11 cellular contexts compared by ENCODE assay signal in the genomic region with DNA sequence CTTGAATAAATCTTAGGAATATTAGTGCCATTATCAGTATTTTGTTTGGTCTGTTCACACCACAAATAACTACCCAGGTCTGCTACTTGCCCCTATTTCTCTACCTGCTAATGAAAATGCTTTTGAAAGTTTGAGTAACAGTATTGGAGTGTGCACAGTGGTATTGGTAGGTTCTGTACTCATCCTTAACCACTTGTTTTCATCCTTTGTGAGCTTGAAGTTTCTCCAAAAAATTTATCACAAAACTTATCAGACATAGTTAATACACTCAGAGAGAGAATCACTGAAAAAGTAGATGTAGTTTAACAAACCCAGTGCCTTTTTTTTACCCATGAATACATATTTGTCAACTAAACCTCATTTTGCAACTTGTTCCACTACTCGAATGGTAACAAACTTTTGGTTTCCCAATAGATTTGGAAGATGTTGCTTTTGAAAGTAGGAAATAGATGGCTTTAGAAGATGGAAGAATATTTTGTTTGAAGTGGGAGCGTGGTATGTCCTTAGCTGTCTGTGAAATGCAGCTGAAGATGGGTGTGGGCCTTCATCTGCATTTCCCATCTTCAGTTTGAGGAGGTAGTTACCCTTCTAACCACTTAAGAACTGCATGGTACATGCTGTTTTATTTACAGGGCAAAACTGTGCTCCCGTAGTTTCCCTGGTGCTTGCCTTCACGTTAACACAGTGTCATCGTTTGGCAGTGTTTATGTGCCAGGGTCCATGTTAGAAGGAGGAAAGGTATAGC. TPM values are rescaled to one million over a fixed set of nuclear protein-coding genes. Genes with fewer than 3 reads are reported as not detected.
DNase-seq lines count a peak whose midpoint lies in the region; ATAC-seq and TF ChIP-seq lines count a peak whose summit lies in the region.
"Had no signal": no experiment of that assay in that cellular context is flagged by ENCODE, and none has a peak within 500 bp of the region (broad histone marks: within the 10 kb centered on the region; RNA-seq: fewer than 3 reads in every experiment).

No MANE protein-coding gene starts in this region.

- H3K36me3 ChIP-seq in adipocyte (ENCODE audit: control insufficient read depth, insufficient read depth, low read length, severe bottlenecking), result peaks cover 3% of the 10 kb centered on the region
- H3K36me3 ChIP-seq in naive thymus-derived CD4-positive, alpha-beta T cell (ENCODE audit: control insufficient read depth in 2 of 3, insufficient read depth in 3 of 3, low read length in 3 of 3), result no peaks in the 10 kb centered on the region
- H3K36me3 ChIP-seq: ascending aorta had no signal

- peak overlapping the region; percentile 43 for H3K9ac ChIP-seq in adipocyte (ENCODE audit: low read length)

- peak overlapping the region; percentile 74 to 99 (median 86) for H3K4me3 Mint-ChIP-seq in naive thymus-derived CD4-positive, alpha-beta T cell

- TF ChIP-seq CTCF in HL-60 (IDR thresholded peaks at IDR 0.05; ENCODE audit: insufficient read depth, low read length), result no peak

- peaks cover 80% of the 10 kb centered on the region for H3K4me1 ChIP-seq in adipocyte (ENCODE audit: control insufficient read depth, insufficient read depth, low read length)
- peaks cover 80 to 83% of the 10 kb centered on the region in 2 donors for H3K4me1 ChIP-seq in naive thymus-derived CD4-positive, alpha-beta T cell (ENCODE audit: control insufficient read depth in 2 of 2, insufficient read depth in 2 of 2, low read length in 2 of 2)

- H3K27me3 ChIP-seq in HL-60 (ENCODE audit: insufficient read depth, poor library complexity, severe bottlenecking), result no peaks in the 10 kb centered on the region
- H3K27me3 ChIP-seq in adipocyte (replicated peaks; ENCODE audit: control insufficient read depth, insufficient read depth, low read length), result no peaks in the 10 kb centered on the region
- H3K27me3 ChIP-seq in naive thymus-derived CD4-positive, alpha-beta T cell (ENCODE audit: control insufficient read depth in 2 of 2, insufficient read depth in 2 of 2, low read length in 2 of 2), result no peaks in the 10 kb centered on the region
- H3K27me3 ChIP-seq: ascending aorta had no signal

- DNase-seq in CD1c-positive myeloid dendritic cell (ENCODE audit: extremely low spot score) (peak; percentile 37), HL-60 (ENCODE audit: low read depth in 1 of 2, low spot score in 1 of 2) (no peak), adipocyte (ENCODE audit: low read depth) (peak; percentile 61), NCI-H82 treated with DMSO at 0.1 percent for 48 hours (lab: John Stamatoyannopoulos, UW; ENCODE audit: unreplicated experiment) (no peak)
- DNase-seq in naive thymus-derived CD4-positive, alpha-beta T cell, result peak in 8 of 9 donors; percentile 31 to 68 (median 46)
- DNase-seq: DMS 273 treated with DMSO at 0.1 percent for 48 hours, NCI-H526 treated with DMSO at 0.1 percent for 48 hours had no signal

- H3K27me3 Mint-ChIP-seq in naive thymus-derived CD4-positive, alpha-beta T cell, result no peaks in the 10 kb centered on the region

- H3K4me3 ChIP-seq in HL-60 (replicated peaks; ENCODE audit: insufficient read depth, low read length) (no peak overlapping the region; the same call in 1 of the 2 replicates), adipocyte (ENCODE audit: low read length) (peak overlapping the region; percentile 47)
- peak overlapping the region; percentile 20 for H3K4me3 ChIP-seq in naive thymus-derived CD4-positive, alpha-beta T cell (ENCODE audit: low read length)
- H3K4me3 ChIP-seq: ascending aorta had no signal

- no peaks in the 10 kb centered on the region for H3K9me3 Mint-ChIP-seq in naive thymus-derived CD4-positive, alpha-beta T cell

- peak overlapping the region; percentile 88 to 98 (median 92) for H3K27ac Mint-ChIP-seq in naive thymus-derived CD4-positive, alpha-beta T cell

- POLR2A ChIA-PET in naive thymus-derived CD4-positive, alpha-beta T cell (lab: Charles Lee), result interaction anchor here (0.6 to 5.5 kb wide), 7 partner anchors 7 to 403 kb away, joined by 3 to 50 read pairs (median 4); partner anchors contain the start of gene PTPN1

- intact Hi-C loops in naive thymus-derived CD4-positive, alpha-beta T cell (cut with micrococcal nuclease), result loop anchor here (1.0 to 10.0 kb wide), 5 partner anchors 8 to 924 kb away; no protein-coding TSS in a partner anchor

- CTCF ChIA-PET in naive thymus-derived CD4-positive, alpha-beta T cell (lab: Charles Lee), result interaction anchor here (0.9 to 1.6 kb wide), 3 partner anchors 13 to 56 kb away, joined by 3 read pairs; no protein-coding TSS in a partner anchor

- ATAC-seq in naive thymus-derived CD4-positive, alpha-beta T cell, result peak; percentile 74
- ATAC-seq in GM19023 (IDR thresholded peaks at IDR 0.05; ENCODE audit: unreplicated experiment), result no peak
- no peak for ATAC-seq in HG03280 (IDR thresholded peaks at IDR 0.05; ENCODE audit: unreplicated experiment)
- no peak for ATAC-seq in HG02623 (IDR thresholded peaks at IDR 0.05; ENCODE audit: unreplicated experiment)

- H3K27ac ChIP-seq in HL-60 (replicated peaks), result peak overlapping the region; percentile 69
- peak overlapping the region; percentile 62 for H3K27ac ChIP-seq in naive thymus-derived CD4-positive, alpha-beta T cell (ENCODE audit: low read depth, low read length)
- H3K27ac ChIP-seq: ascending aorta had no signal

- H3K4me1 Mint-ChIP-seq in naive thymus-derived CD4-positive, alpha-beta T cell, result peaks cover 79 to 100% (median 99%) of the 10 kb centered on the region in 7 donors

- no peaks in the 10 kb centered on the region for H3K9me3 ChIP-seq in adipocyte (ENCODE audit: control insufficient read depth, low read length)
- no peaks in the 10 kb centered on the region for H3K9me3 ChIP-seq in naive thymus-derived CD4-positive, alpha-beta T cell (ENCODE audit: control insufficient read depth in 2 of 3, low read length in 3 of 3)
- H3K9me3 ChIP-seq: ascending aorta had no signal

- H3K36me3 Mint-ChIP-seq in naive thymus-derived CD4-positive, alpha-beta T cell, result peaks cover 0 to 50% (median 7%) of the 10 kb centered on the region in 5 donors

RNA-seq across cellular contexts. Expression of gene PTPN1, which starts 9.0 kb away (rescaled TPM):
- total RNA-seq in naive thymus-derived CD4-positive, alpha-beta T cell, result 10 to 100 TPM; 53.9 to 80.5 (median 60.2) TPM
- 10 to 100 TPM; 30.4 to 34.7 TPM for polyA plus RNA-seq in naive thymus-derived CD4-positive, alpha-beta T cell

Comparison
In these comparisons a context has a peak if more than half of its experiments do, and no peak if none do; other contexts are left out.
1. DNase-seq: peak in CD1c-positive myeloid dendritic cell (single experiment), adipocyte (single experiment) and naive thymus-derived CD4-positive, alpha-beta T cell (8 of 9); none in HL-60 (0 of 2) and NCI-H82 treated with DMSO at 0.1 percent for 48 hours (single experiment).